ENCODE assay signal across 9 cellular contexts in the genomic region with DNA sequence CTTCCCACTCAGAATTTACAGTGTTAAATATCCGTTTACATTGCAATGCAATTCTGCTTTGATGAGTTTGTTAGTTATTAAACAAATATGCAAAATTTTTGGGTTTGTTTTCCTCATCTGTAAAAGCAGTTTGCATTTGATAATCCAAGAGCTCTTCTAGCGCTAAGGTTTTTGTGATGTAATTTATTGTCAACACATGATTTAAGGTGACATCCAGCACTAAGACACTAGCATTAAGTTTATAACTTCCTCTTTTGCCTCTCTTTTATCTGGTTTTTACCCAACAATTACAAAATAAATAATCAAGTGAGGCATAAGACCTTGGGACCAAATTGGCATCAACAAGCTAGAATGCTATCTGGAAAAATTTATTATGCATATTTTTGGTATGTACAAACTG. TPM values are rescaled to one million over a fixed set of nuclear protein-coding genes. Genes with fewer than 3 reads are reported as not detected.
DNase-seq lines count a peak whose midpoint lies in the region; TF ChIP-seq lines count a peak whose summit lies in the region.
"Had no signal": no experiment of that assay in that cellular context is flagged by ENCODE, and none has a peak within 500 bp of the region (broad histone marks: within the 10 kb centered on the region; RNA-seq: fewer than 3 reads in every experiment).

No MANE protein-coding gene starts in this region.

- H3F3A ChIP-seq in GM23248 (ENCODE audit: insufficient read depth), result peaks cover 17% of the 10 kb centered on the region

- no peaks in the 10 kb centered on the region for H3K9me2 ChIP-seq in GM23248 (ENCODE audit: insufficient read depth)

- H3K4me2 ChIP-seq in GM23248 (ENCODE audit: unreplicated experiment), result peak overlapping the region; percentile 88

- no peaks in the 10 kb centered on the region for H3K9me3 ChIP-seq in GM23248 (ENCODE audit: low read depth)

- H3K4me3 ChIP-seq in GM23248 (peak overlapping the region; percentile 92), epithelial cell of proximal tubule (ENCODE audit: low read depth, low read length) (peak overlapping the region; percentile 93), skeletal muscle cell (ENCODE audit: low read depth, low read length) (peak overlapping the region; percentile 80)

- DNase-seq in GM23248 (no peak), OCI-M1 (lab: John Stamatoyannopoulos, UW) (peak; percentile 63), epithelial cell of proximal tubule (ENCODE audit: low read depth) (no peak), skeletal muscle cell (ENCODE audit: low read depth) (no peak), DMS79 treated with DMSO at 0.1 percent for 48 hours (lab: John Stamatoyannopoulos, UW) (no peak), pons (ENCODE audit: low spot score) (no peak), foreskin melanocyte (no peak), NCI-H1694 (lab: John Stamatoyannopoulos, UW) (no peak)
- DNase-seq: NCI-H82 had no signal

- peak overlapping the region; percentile 88 for H3K9ac ChIP-seq in GM23248

- 2 to 3% methylated on average over 2 of the region's 2 CpGs for WGBS in GM23248 (ENCODE audit: low coverage in 1 of 2, low lambda C conversion rate in 2 of 2, missing lambda C conversion rate in 2 of 2), 2 experiments

- H3K4me1 ChIP-seq in GM23248 (ENCODE audit: insufficient read depth), result peaks cover 5% of the 10 kb centered on the region; the same call in 1 of the 2 replicates

- peaks cover 39% of the 10 kb centered on the region for H3K79me2 ChIP-seq in GM23248 (ENCODE audit: insufficient read depth)

- no peak for TF ChIP-seq CTCF in epithelial cell of proximal tubule (conservative IDR thresholded peaks at IDR 0.05; ENCODE audit: low read depth, low read length)

- in situ Hi-C loops in GM23248 (cut with MboI), result no loop called here

- H3K27ac ChIP-seq in GM23248, result 0 out of 2 replicates have a peak overlapping the region, but pooled peaks have one; percentile 40

- no peaks in the 10 kb centered on the region for H3K27me3 ChIP-seq in GM23248 (replicated peaks; ENCODE audit: insufficient read depth)

- peak overlapping the region; percentile 98 for H2AFZ ChIP-seq in GM23248

- peaks cover 5% of the 10 kb centered on the region; the same call in 1 of the 2 replicates for H3K36me3 ChIP-seq in GM23248 (ENCODE audit: low read depth)

- no peaks in the 10 kb centered on the region for H4K20me1 ChIP-seq in GM23248 (ENCODE audit: insufficient read depth)

RNA-seq across cellular contexts. Expression of a gene that starts 1.0 kb away (rescaled TPM):
- total RNA-seq in GM23248 (2014; rRNA removed; shearing (Covaris generic)), result 21.4 and 34.5 TPM in 2 replicates
- polyA plus RNA-seq in GM23248 (2016; fragmentation: Nextera tagmentation; extraction: Ambion mirVana), result 82.8 and 89.4 TPM in 2 replicates
- total RNA-seq in epithelial cell of proximal tubule, result 32.9 and 36.6 TPM in 2 replicates
